34 cellular contexts compared by ENCODE assay signal in genomic region chr9:135196474-135196873, GRCh38.
"Had no signal": no experiment of that assay in that cellular context is flagged by ENCODE, and none has a peak within 500 bp of the region (broad histone marks: within the 10 kb centered on the region; RNA-seq: fewer than 3 reads in every experiment).

No MANE protein-coding gene starts in this region.

- H3K4me3 ChIP-seq: adrenal gland, body of pancreas, breast epithelium had no signal

- H3K4me3 Mint-ChIP-seq: activated B cell treated with CpG ODN at 0.5 μM for 24 hours; activated CD4-positive, alpha-beta memory T cell treated with anti-CD3 and anti-CD28 coated beads for 36 hours; activated CD4-positive, alpha-beta T cell treated with anti-CD3 and anti-CD28 coated beads, Interleukin-2, amount 10 ng/mL, durations not matched to agents 24 days and 14 days; activated CD8-positive, alpha-beta T cell treated with anti-CD3 and anti-CD28 coated beads for 36 hours; activated naive CD8-positive, alpha-beta T cell treated with anti-CD3 and anti-CD28 coated beads for 36 hours; activated T-cell treated with anti-CD3 and anti-CD28 coated beads, Interleukin-2, amount 50 U/mL, for 4 hours; activated T-cell treated with anti-CD3 and anti-CD28 coated beads, Interleukin-2, amount 50 U/mL, for 72 hours; activated T-helper 1 cell treated with anti-CD3 and anti-CD28 coated beads, Interleukin-12 subunit alpha, Interleukin-12 subunit beta, Interleukin-2, Interleukin-4 antibody, amounts not matched to agents 30 ng/mL and 10 ng/mL and 1 ng/mL, durations not matched to agents 14 hours and 24 hours and 36 hours; activated T-helper 17 cell treated with anti-CD3 and anti-CD28 coated beads, Interleukin-2, amount 50 U/mL, for 72 hours; T-helper 2 cell treated with Interferon-gamma antibody and Interleukin-4, amounts not matched to agents 5 μg/mL and 100 μg/mL, for 36 hours had no signal

- H3K4me1 ChIP-seq: adrenal gland, body of pancreas, breast epithelium had no signal

- DNase-seq: activated B cell treated with CpG ODN at 0.5 μM for 24 hours; activated CD4-positive, alpha-beta memory T cell treated with anti-CD3 and anti-CD28 coated beads for 36 hours; activated CD4-positive, alpha-beta T cell treated with anti-CD3 and anti-CD28 coated beads for 4 hours; activated CD4-positive, alpha-beta T cell treated with anti-CD3 and anti-CD28 coated beads, Interleukin-2, amount 10 ng/mL, durations not matched to agents 24 days and 14 days; activated CD4-positive, alpha-beta T cell treated with anti-CD3 and anti-CD28 coated beads, Interleukin-2, amount 50 U/mL, for 1 hour; activated CD4-positive, alpha-beta T cell treated with anti-CD3 and anti-CD28 coated beads, Interleukin-2, amount 50 U/mL, for 4 hours; activated CD4-positive, CD25-positive, alpha-beta regulatory T cell treated with anti-CD3 and anti-CD28 coated beads, Interleukin-2, amount 50 U/mL, for 72 hours; activated CD8-positive, alpha-beta memory T cell treated with anti-CD3 and anti-CD28 coated beads, Interleukin-2, amount 50 U/mL, for 4 hours; activated CD8-positive, alpha-beta T cell treated with anti-CD3 and anti-CD28 coated beads for 36 hours; activated effector memory CD4-positive, alpha-beta T cell treated with anti-CD3 and anti-CD28 coated beads, Interleukin-2, amount 50 U/mL, for 16 hours; activated gamma-delta T cell treated with Interleukin-2 at 50 U/mL for 16 hours; activated naive CD4-positive, alpha-beta T cell treated with anti-CD3 and anti-CD28 coated beads, Interleukin-2, amount 50 U/mL, for 16 hours; activated naive CD4-positive, alpha-beta T cell treated with Interleukin-2 at 50 U/mL for 16 hours; activated naive CD8-positive, alpha-beta T cell treated with anti-CD3 and anti-CD28 coated beads for 36 hours; activated T-cell treated with anti-CD3 and anti-CD28 coated beads for 4 hours; activated T-cell treated with anti-CD3 and anti-CD28 coated beads, Interleukin-2, amount 50 U/mL, for 1 hour; activated T-cell treated with anti-CD3 and anti-CD28 coated beads, Interleukin-2, amount 50 U/mL, for 4 hours; activated T-cell treated with anti-CD3 and anti-CD28 coated beads, Interleukin-2, amount 50 U/mL, for 72 hours; adrenal gland; amniotic stem cell; aorta; brain microvascular endothelial cell; central memory CD4-positive, alpha-beta T cell; SW 1271; T-helper 9 cell had no signal

- H3K27me3 ChIP-seq: body of pancreas, brain microvascular endothelial cell had no signal

- H3K9me3 Mint-ChIP-seq: activated CD4-positive, alpha-beta memory T cell treated with anti-CD3 and anti-CD28 coated beads for 36 hours; activated CD8-positive, alpha-beta T cell treated with anti-CD3 and anti-CD28 coated beads for 36 hours; activated naive CD4-positive, alpha-beta T cell treated with anti-CD3 and anti-CD28 coated beads, Interleukin-2, amount 50 U/mL, for 72 hours; activated naive CD8-positive, alpha-beta T cell treated with anti-CD3 and anti-CD28 coated beads for 36 hours; activated T-cell treated with anti-CD3 and anti-CD28 coated beads, Interleukin-2, amount 50 U/mL, for 4 hours; activated T-cell treated with anti-CD3 and anti-CD28 coated beads, Interleukin-2, amount 50 U/mL, for 72 hours; activated T-helper 17 cell treated with anti-CD3 and anti-CD28 coated beads, Interleukin-2, amount 50 U/mL, for 72 hours; T-helper 2 cell treated with Interferon-gamma antibody and Interleukin-4, amounts not matched to agents 5 μg/mL and 100 μg/mL, for 36 hours had no signal

- H3K9me3 ChIP-seq: adrenal gland, body of pancreas had no signal

- H3K27ac Mint-ChIP-seq: activated B cell treated with CpG ODN at 0.5 μM for 24 hours; activated CD4-positive, alpha-beta memory T cell treated with anti-CD3 and anti-CD28 coated beads for 36 hours; activated CD4-positive, alpha-beta T cell treated with anti-CD3 and anti-CD28 coated beads, Interleukin-2, amount 10 ng/mL, durations not matched to agents 24 days and 14 days; activated CD8-positive, alpha-beta T cell treated with anti-CD3 and anti-CD28 coated beads for 36 hours; activated naive CD4-positive, alpha-beta T cell treated with anti-CD3 and anti-CD28 coated beads, Interleukin-2, amount 50 U/mL, for 72 hours; activated naive CD8-positive, alpha-beta T cell treated with anti-CD3 and anti-CD28 coated beads for 36 hours; activated T-cell treated with anti-CD3 and anti-CD28 coated beads, Interleukin-2, amount 50 U/mL, for 72 hours; activated T-helper 1 cell treated with anti-CD3 and anti-CD28 coated beads, Interleukin-12 subunit alpha, Interleukin-12 subunit beta, Interleukin-2, Interleukin-4 antibody, amounts not matched to agents 30 ng/mL and 10 ng/mL and 1 ng/mL, durations not matched to agents 14 hours and 24 hours and 36 hours; activated T-helper 17 cell treated with anti-CD3 and anti-CD28 coated beads, Interleukin-2, amount 50 U/mL, for 72 hours; T-helper 2 cell treated with Interferon-gamma antibody and Interleukin-4, amounts not matched to agents 5 μg/mL and 100 μg/mL, for 36 hours had no signal

- FAIRE-seq: astrocyte, TTC549 had no signal

- H3K27ac ChIP-seq: adrenal gland, body of pancreas, brain microvascular endothelial cell, breast epithelium, VCaP had no signal

- H3K4me1 Mint-ChIP-seq: activated B cell treated with CpG ODN at 0.5 μM for 24 hours; activated CD4-positive, alpha-beta T cell treated with anti-CD3 and anti-CD28 coated beads, Interleukin-2, amount 10 ng/mL, durations not matched to agents 24 days and 14 days; activated naive CD8-positive, alpha-beta T cell treated with anti-CD3 and anti-CD28 coated beads for 36 hours; activated T-helper 17 cell treated with anti-CD3 and anti-CD28 coated beads, Interleukin-2, amount 50 U/mL, for 72 hours had no signal

- H3K36me3 Mint-ChIP-seq: activated CD4-positive, alpha-beta memory T cell treated with anti-CD3 and anti-CD28 coated beads for 36 hours; activated naive CD4-positive, alpha-beta T cell treated with anti-CD3 and anti-CD28 coated beads, Interleukin-2, amount 50 U/mL, for 72 hours; activated naive CD8-positive, alpha-beta T cell treated with anti-CD3 and anti-CD28 coated beads for 36 hours had no signal

- H3K36me3 ChIP-seq: adrenal gland, brain microvascular endothelial cell, breast epithelium had no signal

- ATAC-seq: activated CD8-positive, alpha-beta T cell treated with anti-CD3 and anti-CD28 coated beads for 36 hours; activated naive CD4-positive, alpha-beta T cell treated with anti-CD3 and anti-CD28 coated beads, Interleukin-2, amount 50 U/mL, for 72 hours; activated T-cell treated with anti-CD3 and anti-CD28 coated beads, Interleukin-2, amount 50 U/mL, for 4 hours; activated T-cell treated with anti-CD3 and anti-CD28 coated beads, Interleukin-2, amount 50 U/mL, for 72 hours; activated T-helper 17 cell treated with anti-CD3 and anti-CD28 coated beads, Interleukin-2, amount 50 U/mL, for 72 hours; body of pancreas had no signal
